ENCODE assay signal across 12 cellular contexts in genomic region chr1:100511058-100511457, GRCh38. TPM values are rescaled to one million over a fixed set of nuclear protein-coding genes. Genes with fewer than 3 reads are reported as not detected.
"Had no signal": no experiment of that assay in that cellular context is flagged by ENCODE, and none has a peak within 500 bp of the region (broad histone marks: within the 10 kb centered on the region; RNA-seq: fewer than 3 reads in every experiment).

No MANE protein-coding gene starts in this region.

- H3K4me3 Mint-ChIP-seq: activated CD4-positive, alpha-beta memory T cell treated with anti-CD3 and anti-CD28 coated beads, Interleukin-2, amount 10 ng/mL, durations not matched to agents 7 days and 5 days; activated naive CD4-positive, alpha-beta T cell treated with anti-CD3 and anti-CD28 coated beads for 36 hours; naive B cell had no signal

- H3K27me3 Mint-ChIP-seq: activated CD4-positive, alpha-beta memory T cell treated with anti-CD3 and anti-CD28 coated beads, Interleukin-2, amount 10 ng/mL, durations not matched to agents 7 days and 5 days; naive B cell had no signal

- DNase-seq: activated CD4-positive, alpha-beta memory T cell treated with anti-CD3 and anti-CD28 coated beads, Interleukin-2, amount 10 ng/mL, durations not matched to agents 7 days and 5 days; activated naive CD4-positive, alpha-beta T cell treated with anti-CD3 and anti-CD28 coated beads for 36 hours; esophagus squamous epithelium; foreskin fibroblast; head of caudate nucleus; left colon; naive B cell; retina; uterus had no signal

- H3K27me3 ChIP-seq: uterus had no signal

- H3K9me3 Mint-ChIP-seq: activated CD4-positive, alpha-beta memory T cell treated with anti-CD3 and anti-CD28 coated beads, Interleukin-2, amount 10 ng/mL, durations not matched to agents 7 days and 5 days; activated naive CD4-positive, alpha-beta T cell treated with anti-CD3 and anti-CD28 coated beads for 36 hours; naive B cell had no signal

- ATAC-seq: left colon had no signal

- H3K27ac Mint-ChIP-seq: activated CD4-positive, alpha-beta memory T cell treated with anti-CD3 and anti-CD28 coated beads, Interleukin-2, amount 10 ng/mL, durations not matched to agents 7 days and 5 days; activated naive CD4-positive, alpha-beta T cell treated with anti-CD3 and anti-CD28 coated beads for 36 hours; naive B cell had no signal

- H3K4me1 ChIP-seq: esophagus squamous epithelium, uterus had no signal

- H3K4me3 ChIP-seq: esophagus squamous epithelium, lung, skin epidermis, uterus had no signal

- H3K27ac ChIP-seq: esophagus squamous epithelium, skin epidermis, uterus, VCaP had no signal

- H3K36me3 ChIP-seq: uterus had no signal

- H3K9me3 ChIP-seq: esophagus squamous epithelium, uterus had no signal

RNA-seq across cellular contexts. Expression of gene GPR88, which starts 26.9 kb away (rescaled TPM):
- total RNA-seq: activated CD4-positive, alpha-beta memory T cell treated with anti-CD3 and anti-CD28 coated beads, Interleukin-2, amount 10 ng/mL, durations not matched to agents 7 days and 5 days; activated naive CD4-positive, alpha-beta T cell treated with anti-CD3 and anti-CD28 coated beads for 36 hours; esophagus squamous epithelium had no signal
